ENCODE assay signal across 8 cellular contexts in genomic region chr4:78552398-78553396, GRCh38. TPM values are rescaled to one million over a fixed set of nuclear protein-coding genes. Genes with fewer than 3 reads are reported as not detected.
DNase-seq lines count a peak whose midpoint lies in the region; FAIRE-seq and TF ChIP-seq lines count a peak whose summit lies in the region.

No MANE protein-coding gene starts in this region.

- H3K36me3 Mint-ChIP-seq in endothelial cell (ENCODE audit: low read depth, unreplicated experiment), result peaks cover 10% of the 10 kb centered on the region
- H3K36me3 Mint-ChIP-seq in nephron progenitor cell (ENCODE audit: low read depth), result no peaks in the 10 kb centered on the region

- H3F3A ChIP-seq in GM23248 (ENCODE audit: insufficient read depth), result peaks cover 1% of the 10 kb centered on the region; the same call in 1 of the 2 replicates

- no peaks in the 10 kb centered on the region for H4K20me1 ChIP-seq in GM23248 (ENCODE audit: insufficient read depth)

- in situ Hi-C loops in GM23248 (cut with MboI), result no loop called here

- H3K27ac Mint-ChIP-seq in endothelial cell (ENCODE audit: unreplicated experiment) (peak overlapping the region; percentile 80), nephron progenitor cell (no peak overlapping the region)

- H3K36me3 ChIP-seq in GM23248 (ENCODE audit: low read depth), result no peaks in the 10 kb centered on the region
- H3K36me3 ChIP-seq in effector memory CD4-positive, alpha-beta T cell (ENCODE audit: control insufficient read depth, insufficient read depth, low read length), result no peaks in the 10 kb centered on the region

- WGBS in GM23248 (ENCODE audit: low coverage in 1 of 2, low lambda C conversion rate in 2 of 2, missing lambda C conversion rate in 2 of 2), 2 experiments, result 89 to 91% methylated on average over 13 of the region's 13 CpGs

- TF ChIP-seq CTCF in endothelial cell (IDR thresholded peaks at IDR 0.05; ENCODE audit: unreplicated experiment), result no peak
- no peak for TF ChIP-seq CTCF in nephron progenitor cell (IDR thresholded peaks at IDR 0.05)

- no peaks in the 10 kb centered on the region for H3K9me3 ChIP-seq in GM23248 (ENCODE audit: low read depth)
- H3K9me3 ChIP-seq in effector memory CD4-positive, alpha-beta T cell (ENCODE audit: control insufficient read depth, low read length), result no peaks in the 10 kb centered on the region

- H3K27me3 Mint-ChIP-seq in endothelial cell (ENCODE audit: unreplicated experiment) (peaks cover 3% of the 10 kb centered on the region), nephron progenitor cell (ENCODE audit: low read depth, poor library complexity) (peaks cover 39% of the 10 kb centered on the region)

- no peak overlapping the region for H3K9ac ChIP-seq in GM23248

- no peaks in the 10 kb centered on the region for H3K27me3 ChIP-seq in GM23248 (replicated peaks; ENCODE audit: insufficient read depth)
- H3K27me3 ChIP-seq in effector memory CD4-positive, alpha-beta T cell (replicated peaks; ENCODE audit: control insufficient read depth, insufficient read depth, low read length, poor library complexity, severe bottlenecking), result peaks cover 7% of the 10 kb centered on the region

- no peaks in the 10 kb centered on the region for H3K79me2 ChIP-seq in GM23248 (ENCODE audit: insufficient read depth)

- peak overlapping the region; percentile 76 for H3K4me2 ChIP-seq in GM23248 (ENCODE audit: unreplicated experiment)

- no peak for TF ChIP-seq POLR2A in GM12891 (IDR thresholded peaks at IDR 0.05; ENCODE audit: low read depth, low read length)

- H3K27ac ChIP-seq in GM23248, result no peak overlapping the region
- no peak overlapping the region for H3K27ac ChIP-seq in effector memory CD4-positive, alpha-beta T cell (ENCODE audit: insufficient read depth, low read length, poor library complexity, severe bottlenecking)

- no peaks in the 10 kb centered on the region for H3K9me2 ChIP-seq in GM23248 (ENCODE audit: insufficient read depth)

- H3K4me1 ChIP-seq in GM23248 (ENCODE audit: insufficient read depth), result peaks cover 16% of the 10 kb centered on the region
- no peaks in the 10 kb centered on the region for H3K4me1 ChIP-seq in effector memory CD4-positive, alpha-beta T cell (ENCODE audit: control insufficient read depth, insufficient read depth, low read length, poor library complexity, severe bottlenecking)

- no peak for FAIRE-seq in GM12891 (lab: Jason Lieb, UNC)

- no peak overlapping the region for H3K4me3 ChIP-seq in GM23248
- no peak overlapping the region for H3K4me3 ChIP-seq in effector memory CD4-positive, alpha-beta T cell (ENCODE audit: insufficient read depth, low read depth, low read length, poor library complexity, severe bottlenecking)

- no peak for DNase-seq in GM23248
- peak; percentile 55 for DNase-seq in NCI-H69 (lab: John Stamatoyannopoulos, UW)
- DNase-seq in endothelial cell (ENCODE audit: low spot score), result no peak
- DNase-seq in nephron progenitor cell, result no peak
- no peak for DNase-seq in cerebellum (ENCODE audit: low spot score)
- DNase-seq in GM12891 (ENCODE audit: insufficient read length, low spot score), result no peak
- DNase-seq in T1000 (lab: John Stamatoyannopoulos, UW), result no peak
- DNase-seq in effector memory CD4-positive, alpha-beta T cell, result no peak

- peak overlapping the region; percentile 84; the same call in 1 of the 2 replicates for H2AFZ ChIP-seq in GM23248

- no peaks in the 10 kb centered on the region for H3K9me3 Mint-ChIP-seq in endothelial cell (ENCODE audit: unreplicated experiment)
- H3K9me3 Mint-ChIP-seq in nephron progenitor cell, result no peaks in the 10 kb centered on the region

- H3K4me3 Mint-ChIP-seq in endothelial cell (ENCODE audit: unreplicated experiment) (peak overlapping the region; percentile 83), nephron progenitor cell (peak overlapping the region; percentile 67)

- H3K4me1 Mint-ChIP-seq in endothelial cell (ENCODE audit: unreplicated experiment) (peaks cover 16% of the 10 kb centered on the region), nephron progenitor cell (peaks cover 10% of the 10 kb centered on the region)

TF ChIP-seq in GM12891, 5 proteins besides CTCF, POLR2A, EP300 and RAD21:
- TF ChIP-seq PAX5 (IDR thresholded peaks at IDR 0.05; ENCODE audit: insufficient read depth, low read length, severe bottlenecking), result no peak
- TF ChIP-seq POU2F2 (IDR thresholded peaks at IDR 0.05; ENCODE audit: low read depth, low read length), result no peak
- TF ChIP-seq TAF1 (IDR thresholded peaks at IDR 0.05; ENCODE audit: low read depth, low read length), result no peak
- TF ChIP-seq POLR2AphosphoS5 (IDR thresholded peaks at IDR 0.05; ENCODE audit: low read depth, low read length), result no peak
- no peak for TF ChIP-seq SPI1 (IDR thresholded peaks at IDR 0.05; ENCODE audit: low read depth, low read length)

RNA-seq across cellular contexts. Expression of gene ANXA3, which starts 1.1 kb away (rescaled TPM):
- total RNA-seq in GM23248 (2014; rRNA removed; shearing (Covaris generic)), result 1.1 and 3.6 TPM in 2 replicates
- 2.8 and 4.3 TPM in 2 replicates for polyA plus RNA-seq in GM23248 (2016; fragmentation: Nextera tagmentation; extraction: Ambion mirVana)
- total RNA-seq in endothelial cell (ENCODE audit: unreplicated experiment) (30.4 TPM), cerebellum (11.7 TPM)
- not detected for polyA plus RNA-seq in GM12891 (2012; ENCODE audit: low read depth, missing spikeins)
